10 cellular contexts compared by ENCODE assay signal in the genomic region with DNA sequence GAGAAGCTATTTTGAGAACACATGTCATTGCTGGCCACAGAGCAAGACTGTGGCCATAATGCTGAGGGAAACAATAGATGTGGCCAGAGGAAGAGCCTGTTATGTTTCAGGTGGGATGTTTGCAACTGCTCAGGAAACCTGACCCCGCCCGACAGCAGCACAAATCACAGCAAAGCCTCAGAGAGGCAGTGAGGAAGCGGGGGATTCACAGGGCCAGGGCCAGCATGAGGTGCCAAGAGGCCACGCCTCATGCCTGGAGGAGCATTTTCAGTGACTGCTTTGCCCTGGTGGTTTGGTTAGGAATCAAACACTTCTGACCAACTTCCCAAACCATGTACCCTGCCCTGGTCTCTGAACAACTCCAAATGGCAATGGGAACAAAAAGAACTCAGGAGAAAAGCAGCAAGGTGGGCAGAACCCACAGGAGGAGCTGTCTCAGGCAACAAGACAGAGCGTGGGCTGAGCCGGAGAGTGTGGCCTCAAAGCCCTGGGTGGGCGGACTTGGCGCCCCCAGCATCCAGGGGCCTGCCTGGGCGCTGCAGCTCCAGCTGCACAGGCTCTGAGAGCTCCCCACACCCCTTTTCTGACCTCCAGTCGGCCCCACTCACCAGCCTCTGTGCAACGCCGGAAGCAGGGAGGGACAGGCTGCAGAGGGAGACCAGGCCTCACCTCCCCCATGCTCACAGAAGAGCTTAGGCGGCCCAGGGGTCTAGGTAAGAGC. TPM values are rescaled to one million over a fixed set of nuclear protein-coding genes. Genes with fewer than 3 reads are reported as not detected.
DNase-seq lines count a peak whose midpoint lies in the region; ATAC-seq and TF ChIP-seq lines count a peak whose summit lies in the region.
"Had no signal": no experiment of that assay in that cellular context is flagged by ENCODE, and none has a peak within 500 bp of the region (broad histone marks: within the 10 kb centered on the region; RNA-seq: fewer than 3 reads in every experiment).

No MANE protein-coding gene starts in this region.

- TF ChIP-seq CTCF in AG10803 (conservative IDR thresholded peaks at IDR 0.05; ENCODE audit: low read length) (no peak; the same call in 1 of the 2 replicates), Peyer's patch (IDR thresholded peaks at IDR 0.05) (peak in 2 of 6 experiments; percentile 9 to 15), foreskin fibroblast (IDR thresholded peaks at IDR 0.05; ENCODE audit: low read depth, low read length) (peak; percentile 3), ovary (IDR thresholded peaks at IDR 0.05) (no peak)

- H3K36me3 ChIP-seq in Peyer's patch (peaks cover 0 to 16% (median 0%) of the 10 kb centered on the region in 3 donors), ovary (no peaks in the 10 kb centered on the region)

- H3K27ac ChIP-seq in Peyer's patch (peak overlapping the region; percentile 38 to 72 (median 66)), ovary (peak overlapping the region in 1 of 2 donors; percentile 78)

- 23 to 36% (median 31%) methylated on average over 12 to 13 of the region's 13 CpGs for WGBS in ovary, 3 donors

- intact Hi-C loops in ovary (cut with DNase I): no loop called here

- ATAC-seq in HG02798 (IDR thresholded peaks at IDR 0.05; ENCODE audit: poor library complexity, unreplicated experiment) (no peak), GM21390 (IDR thresholded peaks at IDR 0.05; ENCODE audit: unreplicated experiment) (no peak), HG02763 (IDR thresholded peaks at IDR 0.05; ENCODE audit: unreplicated experiment) (no peak)

- H3K4me3 ChIP-seq in AG10803 (ENCODE audit: low read length): no peak overlapping the region
- no peak overlapping the region for H3K4me3 ChIP-seq in Peyer's patch
- no peak overlapping the region for H3K4me3 ChIP-seq in foreskin fibroblast (ENCODE audit: low read depth in 1 of 2, low read length in 2 of 2)
- H3K4me3 ChIP-seq in ovary: no peak overlapping the region

- peaks cover 0 to 23% (median 7%) of the 10 kb centered on the region in 4 donors for H3K4me1 ChIP-seq in Peyer's patch
- H3K4me1 ChIP-seq in ovary (ENCODE audit: insufficient read depth): peaks cover 24% of the 10 kb centered on the region

- no peak for TF ChIP-seq POLR2A in Peyer's patch (IDR thresholded peaks at IDR 0.05)
- TF ChIP-seq POLR2A in ovary (IDR thresholded peaks at IDR 0.05): no peak

- no peaks in the 10 kb centered on the region for H3K9me3 ChIP-seq in Peyer's patch
- H3K9me3 ChIP-seq in ovary: no peaks in the 10 kb centered on the region

- DNase-seq in AG10803 (ENCODE audit: low read depth) (peak; percentile 45), Peyer's patch (peak in 1 of 3 donors; percentile 47), foreskin fibroblast (peak in 1 of 2 donors; percentile 52), ovary (peak; percentile 58 to 74 (median 71)), DMS153 treated with DMSO at 0.1 percent for 48 hours (lab: John Stamatoyannopoulos, UW; ENCODE audit: unreplicated experiment) (no peak)
- DNase-seq: Calu3; stimulated activated naive CD4-positive, alpha-beta T cell had no signal

- TF ChIP-seq EP300 in ovary (IDR thresholded peaks at IDR 0.05): no peak

- H3K27me3 ChIP-seq in Peyer's patch (no peaks in the 10 kb centered on the region), ovary (no peaks in the 10 kb centered on the region)

RNA-seq across cellular contexts. Expression of gene HIC1, which starts 20.6 kb away (rescaled TPM):
- total RNA-seq in Peyer's patch (10 to 100 TPM in 2 of 4 donors, 1 to 10 TPM in 2; 6.8 to 40.4 (median 12.8) TPM), ovary (100 to 1,000 TPM in 1 of 7 donors, 10 to 100 TPM in 6; 35.0 to 108 (median 68.0) TPM)
- polyA plus RNA-seq in ovary: 10 to 100 TPM in 1 of 2 donors, 1 to 10 TPM in 1; 3.9 to 16.3 TPM

RNA-seq across cellular contexts. Expression of gene OVCA2, which starts 33.7 kb away (rescaled TPM):
- 10 to 100 TPM; 32.4 to 49.0 (median 37.8) TPM for total RNA-seq in Peyer's patch
- total RNA-seq in ovary: 10 to 100 TPM; 19.1 to 26.4 (median 21.2) TPM
- polyA plus RNA-seq in ovary: 10 to 100 TPM; 13.2 to 28.3 TPM

RNA-seq across cellular contexts. Expression of gene DPH1, which starts 45.5 kb away (rescaled TPM):
- total RNA-seq in Peyer's patch: 100 to 1,000 TPM in 1 of 4 donors, 10 to 100 TPM in 3; 25.9 to 130 (median 64.5) TPM
- total RNA-seq in ovary: 10 to 100 TPM; 42.4 to 77.7 (median 46.0) TPM
- polyA plus RNA-seq in ovary: 10 to 100 TPM; 27.5 to 47.2 TPM

RNA-seq across cellular contexts. Expression of gene RTN4RL1, which starts 50.4 kb away (rescaled TPM):
- total RNA-seq in Peyer's patch (not detected), ovary (1 to 10 TPM in 5 of 7 donors, under 1 TPM in 1, not detected in 1; 0.92 to 4.1 (median 1.9) TPM)
- polyA plus RNA-seq in ovary: under 1 TPM; 0.30 to 0.42 TPM
- total RNA-seq: Calu3 had no signal
